Comparison of ENCODE assay signal across 13 cellular contexts in genomic region chr2:158656492-158657190, GRCh38.
"Had no signal": no experiment of that assay in that cellular context is flagged by ENCODE, and none has a peak within 500 bp of the region (broad histone marks: within the 10 kb centered on the region; RNA-seq: fewer than 3 reads in every experiment).

No MANE protein-coding gene starts in this region.

- H3K9me3 ChIP-seq: breast epithelium, colonic mucosa, heart left ventricle, upper lobe of left lung had no signal

- H3K4me1 ChIP-seq: breast epithelium, colonic mucosa, neural progenitor cell, upper lobe of left lung had no signal

- ATAC-seq: WTC11 had no signal

- H3K27me3 ChIP-seq: breast epithelium, colonic mucosa, heart left ventricle, neural progenitor cell, upper lobe of left lung had no signal

- H3K36me3 ChIP-seq: breast epithelium, colonic mucosa, neural progenitor cell had no signal

- H2AFZ ChIP-seq: neural progenitor cell had no signal

- H3K9ac ChIP-seq: neural progenitor cell had no signal

- DNase-seq: activated naive CD4-positive, alpha-beta T cell; activated naive CD8-positive, alpha-beta T cell treated with anti-CD3 and anti-CD28 coated beads for 36 hours; activated T-cell treated with anti-CD3 and anti-CD28 coated beads, Interleukin-2, amount 50 U/mL, for 1 hour; colonic mucosa; heart left ventricle; mesenchymal stem cell; naive B cell; stimulated activated CD4-positive, alpha-beta T cell treated with anti-CD3 and anti-CD28 coated beads, Interleukin-12 subunit alpha, Interleukin-12 subunit beta, amount 100 ng/mL, for 4 hours; T1000; upper lobe of left lung had no signal

- H3K4me2 ChIP-seq: neural progenitor cell had no signal

- H3K4me3 ChIP-seq: breast epithelium, colonic mucosa, heart left ventricle, neural progenitor cell, upper lobe of left lung had no signal

- H3K27ac ChIP-seq: breast epithelium, colonic mucosa, heart left ventricle, neural progenitor cell, upper lobe of left lung had no signal
